Comparison of ENCODE assay signal across 8 cellular contexts in the genomic region with DNA sequence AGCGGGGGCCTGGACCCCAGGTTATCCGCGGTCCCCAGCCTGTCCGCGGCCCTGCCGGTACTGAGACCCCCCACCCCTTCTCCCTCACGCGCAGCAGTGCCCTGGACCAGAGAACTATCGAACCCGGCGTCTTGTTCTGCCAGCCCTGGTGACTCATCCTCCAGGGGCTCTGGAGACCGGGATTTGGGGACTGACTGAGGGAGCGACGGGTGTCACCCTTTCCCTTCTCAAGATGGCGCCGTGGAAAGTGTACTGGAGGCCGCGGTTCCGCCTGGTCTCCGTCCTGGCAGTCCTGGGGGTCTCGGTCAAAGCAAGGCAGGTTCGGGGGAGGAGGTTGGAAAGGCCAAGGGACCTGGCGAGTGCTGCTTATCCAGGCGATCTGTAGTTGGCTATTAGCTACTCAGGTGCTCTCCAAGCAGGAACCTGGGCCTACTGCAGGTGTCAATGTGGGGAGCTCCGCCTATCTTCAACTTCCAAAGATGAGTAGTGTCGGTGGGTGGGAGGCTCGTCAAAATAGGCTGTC. TPM values are rescaled to one million over a fixed set of nuclear protein-coding genes. Genes with fewer than 3 reads are reported as not detected.
A peak's percentile ranks its signal among the peaks of the same experiment; 100 is the strongest.
DNase-seq lines count a peak whose midpoint lies in the region; ATAC-seq and TF ChIP-seq lines count a peak whose summit lies in the region.

No MANE protein-coding gene starts in this region.

- H3K27ac Mint-ChIP-seq in activated T-helper 1 cell treated with anti-CD3 and anti-CD28 coated beads, Interleukin-12 subunit alpha, Interleukin-12 subunit beta, Interleukin-2, Interleukin-4 antibody, amounts not matched to agents 30 ng/mL and 10 ng/mL and 1 ng/mL, durations not matched to agents 14 hours and 24 hours and 36 hours: peak overlapping the region; percentile 97
- peak overlapping the region; percentile 98 to 99 (median 99) for H3K27ac Mint-ChIP-seq in nephron

- H2AFZ ChIP-seq in OCI-LY1 (ENCODE audit: low read length) (no peak overlapping the region), fibroblast of lung (ENCODE audit: low read length) (peak overlapping the region; percentile 74)

- TF ChIP-seq CTCF in OCI-LY1 (IDR thresholded peaks at IDR 0.05; ENCODE audit: low read length): no peak
- no peak for TF ChIP-seq CTCF in fibroblast of lung (conservative IDR thresholded peaks at IDR 0.05 in 1 of 2, IDR thresholded peaks at IDR 0.05 in 1 of 2; ENCODE audit: low read depth in 1 of 2, low read length in 2 of 2)
- no peak for TF ChIP-seq CTCF in nephron (IDR thresholded peaks at IDR 0.05; ENCODE audit: unreplicated experiment in 3 of 3)
- no peak for TF ChIP-seq CTCF in suprapubic skin (IDR thresholded peaks at IDR 0.05)

- intact Hi-C loops in activated T-helper 1 cell treated with anti-CD3 and anti-CD28 coated beads, Interleukin-12 subunit alpha, Interleukin-12 subunit beta, Interleukin-2, Interleukin-4 antibody, amounts not matched to agents 30 ng/mL and 10 ng/mL and 1 ng/mL, durations not matched to agents 14 hours and 24 hours and 36 hours (cut with micrococcal nuclease): loop anchor here (1.0 to 5.0 kb wide), 7 partner anchors 16 to 1505 kb away; partner anchors contain the start of gene SGO1

- H3K79me2 ChIP-seq in OCI-LY1 (ENCODE audit: insufficient read depth, low read length) (peaks cover 47% of the 10 kb centered on the region), fibroblast of lung (ENCODE audit: control insufficient read depth, insufficient read depth, low read length) (peaks cover 53% of the 10 kb centered on the region)

- no peaks in the 10 kb centered on the region for H3K27me3 ChIP-seq in OCI-LY1 (ENCODE audit: insufficient read depth, low read length)
- H3K27me3 ChIP-seq in fibroblast of lung (ENCODE audit: control insufficient read depth, insufficient read depth, low read length): no peaks in the 10 kb centered on the region
- no peaks in the 10 kb centered on the region for H3K27me3 ChIP-seq in suprapubic skin

- H3K4me3 ChIP-seq in OCI-LY1 (ENCODE audit: low read depth, low read length, poor library complexity, severe bottlenecking): peak overlapping the region; percentile 79
- peak overlapping the region; percentile 82 to 98 (median 92) for H3K4me3 ChIP-seq in fibroblast of lung (replicated peaks in 1 of 4; ENCODE audit: control extremely low read depth in 1 of 4, insufficient read depth in 1 of 4, low read depth in 3 of 4, low read length in 4 of 4)
- peak overlapping the region; percentile 92 for H3K4me3 ChIP-seq in suprapubic skin

- DNase-seq in activated gamma-delta T cell treated with Interleukin-2 at 50 U/mL for 16 hours: peak; percentile 34
- DNase-seq in activated gamma-delta T cell (lab: John Stamatoyannopoulos, UW): no peak
- DNase-seq in activated T-helper 1 cell treated with anti-CD3 and anti-CD28 coated beads, Interleukin-12 subunit alpha, Interleukin-12 subunit beta, Interleukin-2, Interleukin-4 antibody, amounts not matched to agents 30 ng/mL and 10 ng/mL and 1 ng/mL, durations not matched to agents 14 hours and 24 hours and 36 hours (ENCODE audit: low spot score): peak; percentile 33
- peak; percentile 46 to 52 for DNase-seq in fibroblast of lung (ENCODE audit: low read depth in 2 of 2)
- peak in 1 of 2 donors; percentile 83 for DNase-seq in suprapubic skin (ENCODE audit: low spot score in 2 of 2)

- 3% methylated on average over 7 of the region's 27 CpGs for WGBS in suprapubic skin

- H3K36me3 ChIP-seq in OCI-LY1 (ENCODE audit: insufficient read depth, low read length): peaks cover 17% of the 10 kb centered on the region; the same call in 1 of the 2 replicates
- peaks cover 4% of the 10 kb centered on the region for H3K36me3 ChIP-seq in fibroblast of lung (ENCODE audit: control insufficient read depth, insufficient read depth, low read length)
- peaks cover 10% of the 10 kb centered on the region for H3K36me3 ChIP-seq in suprapubic skin

- H3K9me3 ChIP-seq in OCI-LY1 (ENCODE audit: low read length): no peaks in the 10 kb centered on the region
- no peaks in the 10 kb centered on the region for H3K9me3 ChIP-seq in fibroblast of lung (ENCODE audit: control insufficient read depth, insufficient read depth, low read depth, low read length)
- H3K9me3 ChIP-seq in suprapubic skin: no peaks in the 10 kb centered on the region

- H3K4me1 Mint-ChIP-seq in activated T-helper 1 cell treated with anti-CD3 and anti-CD28 coated beads, Interleukin-12 subunit alpha, Interleukin-12 subunit beta, Interleukin-2, Interleukin-4 antibody, amounts not matched to agents 30 ng/mL and 10 ng/mL and 1 ng/mL, durations not matched to agents 14 hours and 24 hours and 36 hours (ENCODE audit: low read depth): peaks cover 52% of the 10 kb centered on the region
- H3K4me1 Mint-ChIP-seq in nephron: peaks cover 34% of the 10 kb centered on the region

- peaks cover 17% of the 10 kb centered on the region for H3K36me3 Mint-ChIP-seq in activated T-helper 1 cell treated with anti-CD3 and anti-CD28 coated beads, Interleukin-12 subunit alpha, Interleukin-12 subunit beta, Interleukin-2, Interleukin-4 antibody, amounts not matched to agents 30 ng/mL and 10 ng/mL and 1 ng/mL, durations not matched to agents 14 hours and 24 hours and 36 hours (ENCODE audit: low read depth)
- H3K36me3 Mint-ChIP-seq in nephron (ENCODE audit: low read depth): peaks cover 22% of the 10 kb centered on the region

- H3K27ac ChIP-seq in OCI-LY1 (ENCODE audit: low read depth, low read length, poor library complexity, severe bottlenecking) (peak overlapping the region; percentile 84), fibroblast of lung (ENCODE audit: insufficient read depth, low read length) (peak overlapping the region; percentile 98), suprapubic skin (peak overlapping the region; percentile 100)

- TF ChIP-seq EP300 in suprapubic skin (IDR thresholded peaks at IDR 0.05): no peak

- no peaks in the 10 kb centered on the region for H3K9me2 ChIP-seq in OCI-LY1 (ENCODE audit: low read depth, low read length)

- H3K4me1 ChIP-seq in OCI-LY1 (ENCODE audit: insufficient read depth, low read length, severe bottlenecking) (peaks cover 33% of the 10 kb centered on the region), fibroblast of lung (ENCODE audit: control insufficient read depth, extremely low read depth, insufficient read depth, low read length) (no peaks in the 10 kb centered on the region), suprapubic skin (peaks cover 44% of the 10 kb centered on the region)

- H3K9ac ChIP-seq in OCI-LY1 (ENCODE audit: low read length) (peak overlapping the region; percentile 69), fibroblast of lung (ENCODE audit: insufficient read depth, low read length) (peak overlapping the region; percentile 98)

- no peaks in the 10 kb centered on the region for H3K9me3 Mint-ChIP-seq in activated T-helper 1 cell treated with anti-CD3 and anti-CD28 coated beads, Interleukin-12 subunit alpha, Interleukin-12 subunit beta, Interleukin-2, Interleukin-4 antibody, amounts not matched to agents 30 ng/mL and 10 ng/mL and 1 ng/mL, durations not matched to agents 14 hours and 24 hours and 36 hours
- peaks cover 4% of the 10 kb centered on the region for H3K9me3 Mint-ChIP-seq in nephron

- peak overlapping the region; percentile 92 for H3K4me3 Mint-ChIP-seq in activated T-helper 1 cell treated with anti-CD3 and anti-CD28 coated beads, Interleukin-12 subunit alpha, Interleukin-12 subunit beta, Interleukin-2, Interleukin-4 antibody, amounts not matched to agents 30 ng/mL and 10 ng/mL and 1 ng/mL, durations not matched to agents 14 hours and 24 hours and 36 hours
- peak overlapping the region; percentile 93 to 100 (median 97) for H3K4me3 Mint-ChIP-seq in nephron

- peak overlapping the region; percentile 79 for H3K4me2 ChIP-seq in OCI-LY1 (ENCODE audit: low read length)
- peak overlapping the region; percentile 84 for H3K4me2 ChIP-seq in fibroblast of lung (ENCODE audit: extremely low read depth, insufficient read depth, low read length)

- no peaks in the 10 kb centered on the region for H3K27me3 Mint-ChIP-seq in activated T-helper 1 cell treated with anti-CD3 and anti-CD28 coated beads, Interleukin-12 subunit alpha, Interleukin-12 subunit beta, Interleukin-2, Interleukin-4 antibody, amounts not matched to agents 30 ng/mL and 10 ng/mL and 1 ng/mL, durations not matched to agents 14 hours and 24 hours and 36 hours (ENCODE audit: insufficient read depth)
- no peaks in the 10 kb centered on the region for H3K27me3 Mint-ChIP-seq in nephron (ENCODE audit: low read depth)

- peak; percentile 22 for ATAC-seq in HG03175 (IDR thresholded peaks at IDR 0.05; ENCODE audit: unreplicated experiment)

- H3F3A ChIP-seq in OCI-LY1 (ENCODE audit: insufficient read depth, low read length): no peaks in the 10 kb centered on the region

- TF ChIP-seq POLR2A in suprapubic skin (IDR thresholded peaks at IDR 0.05): no peak

- peaks cover 4% of the 10 kb centered on the region; the same call in 1 of the 2 replicates for H4K20me1 ChIP-seq in OCI-LY1 (ENCODE audit: insufficient read depth, low read length)
- H4K20me1 ChIP-seq in fibroblast of lung (ENCODE audit: control insufficient read depth, extremely low read depth, insufficient read depth, low read length): no peaks in the 10 kb centered on the region

RNA-seq across cellular contexts. Expression of gene RAB5A, which starts 0.7 kb away (rescaled TPM):
- total RNA-seq in activated T-helper 1 cell treated with anti-CD3 and anti-CD28 coated beads, Interleukin-12 subunit alpha, Interleukin-12 subunit beta, Interleukin-2, Interleukin-4 antibody, amounts not matched to agents 30 ng/mL and 10 ng/mL and 1 ng/mL, durations not matched to agents 14 hours and 24 hours and 36 hours: 62.2 and 64.0 TPM in 2 replicates
- total RNA-seq in fibroblast of lung (41.9 and 50.9 TPM in 2 replicates), suprapubic skin (100 to 1,000 TPM in 1 of 4 donors, 10 to 100 TPM in 3; 82.4 to 108 (median 94.4) TPM)
- polyA plus RNA-seq in fibroblast of lung: 64.5 and 86.1 TPM in 2 replicates
- 36.0 and 47.7 TPM in 2 replicates for polyA plus RNA-seq in fibroblast of lung (2012)
- polyA minus RNA-seq in fibroblast of lung (ENCODE audit: low replicate concordance): 9.9 and 14.4 TPM in 2 replicates

RNA-seq across cellular contexts. Expression of gene EFHB, which starts 13.6 kb away (rescaled TPM):
- 0.24 and 0.34 TPM in 2 replicates for total RNA-seq in activated T-helper 1 cell treated with anti-CD3 and anti-CD28 coated beads, Interleukin-12 subunit alpha, Interleukin-12 subunit beta, Interleukin-2, Interleukin-4 antibody, amounts not matched to agents 30 ng/mL and 10 ng/mL and 1 ng/mL, durations not matched to agents 14 hours and 24 hours and 36 hours
- 0.83 and 1.0 TPM in 2 replicates for total RNA-seq in fibroblast of lung
- polyA plus RNA-seq in fibroblast of lung: 0.28 and 0.43 TPM in 2 replicates
- polyA plus RNA-seq in fibroblast of lung (2012): 0.99 TPM in 1 of 2 replicates, not detected in the other
- not detected in 2 replicates for polyA minus RNA-seq in fibroblast of lung (ENCODE audit: low replicate concordance)
- total RNA-seq in suprapubic skin: 1 to 10 TPM in 2 of 4 donors, under 1 TPM in 1, not detected in 1; 0.89 to 2.4 (median 1.8) TPM
